Comparison of ENCODE assay signal across 37 cellular contexts in genomic region chrX:15576019-15576418, GRCh38. TPM values are rescaled to one million over a fixed set of nuclear protein-coding genes. Genes with fewer than 3 reads are reported as not detected.
DNase-seq lines count a peak whose midpoint lies in the region; ATAC-seq, FAIRE-seq and TF ChIP-seq lines count a peak whose summit lies in the region.
"Had no signal": no experiment of that assay in that cellular context is flagged by ENCODE, and none has a peak within 500 bp of the region (broad histone marks: within the 10 kb centered on the region; RNA-seq: fewer than 3 reads in every experiment).

No MANE protein-coding gene starts in this region.

- H3K79me2 ChIP-seq in neural progenitor cell (ENCODE audit: low read depth): no peaks in the 10 kb centered on the region

- no peak for TF ChIP-seq CTCF in astrocyte of the spinal cord (IDR thresholded peaks at IDR 0.05; ENCODE audit: low read depth, low read length)
- TF ChIP-seq CTCF in neural progenitor cell (IDR thresholded peaks at IDR 0.05): no peak
- TF ChIP-seq CTCF in pancreas (IDR thresholded peaks at IDR 0.05): no peak

- no peaks in the 10 kb centered on the region for H3K36me3 ChIP-seq in neural progenitor cell
- no peaks in the 10 kb centered on the region for H3K36me3 ChIP-seq in pancreas
- H3K36me3 ChIP-seq: BLaER1, cardiac muscle cell, prostate gland, vagina had no signal

- no peak overlapping the region for H3K9ac ChIP-seq in neural progenitor cell
- H3K9ac ChIP-seq: BLaER1 had no signal

- no peak overlapping the region for H2AFZ ChIP-seq in neural progenitor cell (replicated peaks)

- intact Hi-C loops in left cardiac atrium (cut with DNase I): no loop called here
- intact Hi-C loops in pancreas (cut with DNase I): loop anchor here in 1 of 3 donors (10.0 kb wide), 1 partner anchor 69 kb away; no protein-coding TSS in a partner anchor

- in situ Hi-C loops in astrocyte of the spinal cord (cut with HindIII; ENCODE audit: low sequenced_read_pairs): no loop called here

- DNase-seq in Daoy (ENCODE audit: low read depth) (peak; percentile 6), M059J (ENCODE audit: low read depth) (peak; percentile 58), astrocyte of the spinal cord (ENCODE audit: low read depth, low spot score) (peak; percentile 7), neural progenitor cell (ENCODE audit: low spot score) (peak; percentile 55), left cardiac atrium (no peak), pancreas (no peak), caudate nucleus (lab: John Stamatoyannopoulos, UW) (no peak)
- DNase-seq: activated CD4-positive, alpha-beta T cell treated with anti-CD3 and anti-CD28 coated beads for 36 hours; activated CD8-positive, alpha-beta T cell treated with anti-CD3 and anti-CD28 coated beads, Interleukin-2, amount 10 ng/mL, durations not matched to agents 7 days and 5 days; anterior cingulate cortex; cortex of kidney; DMS153; effector memory CD8-positive, alpha-beta T cell; erythroblast; foreskin fibroblast; H9; islet precursor cell; left ventricle myocardium superior; NCI-H1105; NCI-H187 treated with DMSO at 0.1 percent for 48 hours; NCI-H526 treated with DMSO at 0.1 percent for 48 hours; nucleus accumbens; SHP77; stimulated activated CD4-positive, alpha-beta T cell treated with anti-CD3 and anti-CD28 coated beads, Interleukin-12 subunit alpha, Interleukin-12 subunit beta, amount 100 ng/mL, for 4 hours; stimulated activated CD4-positive, alpha-beta T cell treated with anti-CD3 and anti-CD28 coated beads, Interleukin-2, amount 100 ng/mL, for 48 hours; stimulated activated naive CD8-positive, alpha-beta T cell treated with anti-CD3 and anti-CD28 coated beads, Interleukin-15, amount 100 ng/mL, for 72 hours had no signal

- peaks cover 8% of the 10 kb centered on the region for H3K4me1 Mint-ChIP-seq in neural progenitor cell
- H3K4me1 Mint-ChIP-seq: activated CD4-positive, alpha-beta T cell treated with anti-CD3 and anti-CD28 coated beads for 36 hours; activated T-helper 17 cell treated with anti-CD3 and anti-CD28 coated beads, Interleukin-2, amount 50 U/mL, for 72 hours; stimulated activated naive CD8-positive, alpha-beta T cell treated with anti-CD3 and anti-CD28 coated beads, Interleukin-15, amount 100 ng/mL, for 72 hours had no signal

- no peak for ATAC-seq in left cardiac atrium
- ATAC-seq in HG02885 (IDR thresholded peaks at IDR 0.05; ENCODE audit: poor library complexity, unreplicated experiment): no peak
- no peak for ATAC-seq in pancreas
- ATAC-seq: activated CD4-positive, alpha-beta T cell treated with anti-CD3 and anti-CD28 coated beads for 36 hours; activated CD8-positive, alpha-beta T cell treated with anti-CD3 and anti-CD28 coated beads, Interleukin-2, amount 10 ng/mL, durations not matched to agents 7 days and 5 days; activated naive CD4-positive, alpha-beta T cell treated with anti-CD3 and anti-CD28 coated beads, Interleukin-2, amount 50 U/mL, for 72 hours; activated T-helper 17 cell treated with anti-CD3 and anti-CD28 coated beads, Interleukin-2, amount 50 U/mL, for 72 hours; effector memory CD8-positive, alpha-beta T cell; left ventricle myocardium superior; Panc1; sciatic nerve; stimulated activated naive CD8-positive, alpha-beta T cell treated with anti-CD3 and anti-CD28 coated beads, Interleukin-15, amount 100 ng/mL, for 72 hours had no signal

- H3F3A ChIP-seq in neural progenitor cell (ENCODE audit: low read depth): peaks cover 13% of the 10 kb centered on the region

- WGBS in pancreas, 2 donors: 25 to 32% methylated on average over 1 of the region's 1 CpG

- FAIRE-seq in pancreas (lab: Jason Lieb, UNC): no peak

- H3K4me2 ChIP-seq in neural progenitor cell: peak overlapping the region; percentile 59
- H3K4me2 ChIP-seq: BLaER1 had no signal

- H3K4me1 ChIP-seq in neural progenitor cell (peaks cover 32% of the 10 kb centered on the region), pancreas (peaks cover 0 to 8% (median 0%) of the 10 kb centered on the region in 3 donors)
- H3K4me1 ChIP-seq: BLaER1, prostate gland, vagina had no signal

- H3K27ac Mint-ChIP-seq in neural progenitor cell: no peak overlapping the region
- H3K27ac Mint-ChIP-seq: activated CD4-positive, alpha-beta T cell treated with anti-CD3 and anti-CD28 coated beads for 36 hours; activated CD8-positive, alpha-beta T cell treated with anti-CD3 and anti-CD28 coated beads, Interleukin-2, amount 10 ng/mL, durations not matched to agents 7 days and 5 days; activated naive CD4-positive, alpha-beta T cell treated with anti-CD3 and anti-CD28 coated beads, Interleukin-2, amount 50 U/mL, for 72 hours; activated T-helper 17 cell treated with anti-CD3 and anti-CD28 coated beads, Interleukin-2, amount 50 U/mL, for 72 hours; effector memory CD8-positive, alpha-beta T cell; IgD-negative memory B cell; stimulated activated naive CD8-positive, alpha-beta T cell treated with anti-CD3 and anti-CD28 coated beads, Interleukin-15, amount 100 ng/mL, for 72 hours had no signal

- H3K9me3 ChIP-seq in neural progenitor cell (ENCODE audit: low read depth) (no peaks in the 10 kb centered on the region), pancreas (no peaks in the 10 kb centered on the region)
- H3K9me3 ChIP-seq: BLaER1, prostate gland, vagina had no signal

- no peak overlapping the region for H3K27ac ChIP-seq in neural progenitor cell
- H3K27ac ChIP-seq in pancreas: no peak overlapping the region
- H3K27ac ChIP-seq in caudate nucleus (ENCODE audit: low read depth, low read length): no peak overlapping the region
- H3K27ac ChIP-seq: BLaER1, cardiac muscle cell, prostate gland, vagina had no signal

- H3K4me3 ChIP-seq in astrocyte of the spinal cord (ENCODE audit: low read depth, low read length): no peak overlapping the region
- H3K4me3 ChIP-seq in neural progenitor cell: no peak overlapping the region
- no peak overlapping the region for H3K4me3 ChIP-seq in pancreas
- H3K4me3 ChIP-seq: BLaER1, cardiac muscle cell, prostate gland, vagina had no signal

- no peak overlapping the region for H3K4me3 Mint-ChIP-seq in neural progenitor cell
- H3K4me3 Mint-ChIP-seq: activated CD4-positive, alpha-beta T cell treated with anti-CD3 and anti-CD28 coated beads for 36 hours; activated CD8-positive, alpha-beta T cell treated with anti-CD3 and anti-CD28 coated beads, Interleukin-2, amount 10 ng/mL, durations not matched to agents 7 days and 5 days; activated T-helper 17 cell treated with anti-CD3 and anti-CD28 coated beads, Interleukin-2, amount 50 U/mL, for 72 hours; effector memory CD8-positive, alpha-beta T cell; H9; IgD-negative memory B cell; stimulated activated naive CD8-positive, alpha-beta T cell treated with anti-CD3 and anti-CD28 coated beads, Interleukin-15, amount 100 ng/mL, for 72 hours had no signal

- H4K20me1 ChIP-seq in neural progenitor cell (ENCODE audit: low read depth): no peaks in the 10 kb centered on the region

- peaks cover 4% of the 10 kb centered on the region for H3K27me3 Mint-ChIP-seq in neural progenitor cell (ENCODE audit: insufficient read depth, low read depth)

- H3K27me3 ChIP-seq in neural progenitor cell (no peaks in the 10 kb centered on the region), pancreas (peaks cover 0 to 13% (median 2%) of the 10 kb centered on the region in 4 donors)
- H3K27me3 ChIP-seq: cardiac muscle cell, vagina had no signal

- H3K36me3 Mint-ChIP-seq in neural progenitor cell: no peaks in the 10 kb centered on the region
- H3K36me3 Mint-ChIP-seq: activated naive CD4-positive, alpha-beta T cell treated with anti-CD3 and anti-CD28 coated beads, Interleukin-2, amount 50 U/mL, for 72 hours had no signal

- no peaks in the 10 kb centered on the region for H3K9me3 Mint-ChIP-seq in neural progenitor cell
- H3K9me3 Mint-ChIP-seq: activated naive CD4-positive, alpha-beta T cell treated with anti-CD3 and anti-CD28 coated beads, Interleukin-2, amount 50 U/mL, for 72 hours; activated T-helper 17 cell treated with anti-CD3 and anti-CD28 coated beads, Interleukin-2, amount 50 U/mL, for 72 hours; effector memory CD8-positive, alpha-beta T cell; H9; stimulated activated naive CD8-positive, alpha-beta T cell treated with anti-CD3 and anti-CD28 coated beads, Interleukin-15, amount 100 ng/mL, for 72 hours had no signal

RNA-seq across cellular contexts. Expression of gene ACE2, which starts 24.7 kb away (rescaled TPM):
- 1.3 TPM in 1 of 2 replicates, not detected in the other for total RNA-seq in Daoy (2014; rRNA removed; shearing (Covaris generic))
- 1.4 and 6.6 TPM in 2 replicates for total RNA-seq in M059J (2014; rRNA removed; shearing (Covaris generic))
- total RNA-seq in neural progenitor cell (ENCODE audit: low replicate concordance) (0.15 and 0.17 TPM in 2 replicates), left cardiac atrium (10 to 100 TPM; 14.3 to 17.2 TPM), pancreas (1 to 10 TPM in 4 of 6 donors, under 1 TPM in 2; 0.63 to 3.4 (median 2.0) TPM)
- 1 to 10 TPM in 1 of 2 donors, under 1 TPM in 1; 0.49 to 2.6 TPM for polyA plus RNA-seq in pancreas
- total RNA-seq: activated CD4-positive, alpha-beta T cell treated with anti-CD3 and anti-CD28 coated beads for 36 hours; activated CD8-positive, alpha-beta T cell treated with anti-CD3 and anti-CD28 coated beads, Interleukin-2, amount 10 ng/mL, durations not matched to agents 7 days and 5 days; H9; sciatic nerve; T-helper 2 cell treated with Interferon-gamma antibody and Interleukin-4, amounts not matched to agents 100 ng/mL and 5 ng/mL, for 36 hours had no signal
- polyA plus RNA-seq: IgD-negative memory B cell had no signal

Comparison
In these comparisons a context has a peak if more than half of its experiments do, and no peak if none do; other contexts are left out.
1. DNase-seq: peak in Daoy (single experiment), M059J (single experiment), astrocyte of the spinal cord (single experiment) and neural progenitor cell (single experiment); none in left cardiac atrium (single experiment), pancreas (0 of 6) and caudate nucleus (0 of 61).